In the genomic region with DNA sequence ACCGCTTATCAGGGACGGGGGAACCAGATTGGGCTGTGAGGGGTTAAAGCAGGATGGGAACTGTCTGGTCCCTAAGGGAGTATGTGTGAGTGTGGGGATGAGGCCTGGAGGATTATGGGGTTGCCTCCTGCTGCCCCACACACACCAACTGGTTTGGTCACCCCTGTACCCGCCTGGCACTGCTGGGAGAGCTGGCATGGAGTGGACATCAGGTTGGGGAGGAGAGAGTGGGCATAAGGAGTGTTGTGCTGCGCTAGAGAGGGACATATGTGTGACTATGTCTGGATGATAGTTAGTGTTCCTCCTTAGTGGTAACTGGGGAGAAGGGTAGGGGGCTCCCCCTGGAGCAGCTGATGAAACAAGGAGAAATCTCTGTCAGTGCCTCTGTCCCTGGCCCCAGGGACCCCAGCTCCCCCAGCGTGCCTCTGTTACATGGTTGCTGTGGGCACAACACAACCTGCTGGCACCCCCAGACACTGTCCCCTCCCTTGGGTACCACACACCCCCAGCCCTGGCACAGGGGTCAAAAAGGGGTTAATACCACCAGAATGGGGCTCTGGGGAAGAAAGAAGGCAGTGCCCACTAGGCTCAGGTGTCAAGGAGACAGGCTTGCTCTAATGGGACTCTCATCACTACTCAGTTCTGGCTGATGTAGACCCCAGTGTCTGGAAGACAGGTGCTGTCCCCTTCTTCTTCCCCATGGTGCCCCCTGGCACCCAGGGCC, we compare ENCODE assay signal across 8 cellular contexts. TPM values are rescaled to one million over a fixed set of nuclear protein-coding genes. Genes with fewer than 3 reads are reported as not detected.
DNase-seq lines count a peak whose midpoint lies in the region; ATAC-seq lines count a peak whose summit lies in the region.

No MANE protein-coding gene starts in this region.

- H3K4me3 Mint-ChIP-seq in stimulated activated memory B cell treated with anti-CD40 and anti-IgM and Interleukin-4, amounts not matched to agents 10 μg/mL and 1 μg/mL and 100 μg/mL, for 72 hours = peak overlapping the region; percentile 95

- H3K4me1 Mint-ChIP-seq in stimulated activated memory B cell treated with anti-CD40 and anti-IgM and Interleukin-4, amounts not matched to agents 10 μg/mL and 1 μg/mL and 100 μg/mL, for 72 hours = peaks cover 67% of the 10 kb centered on the region

- H3K27me3 Mint-ChIP-seq in stimulated activated memory B cell treated with anti-CD40 and anti-IgM and Interleukin-4, amounts not matched to agents 10 μg/mL and 1 μg/mL and 100 μg/mL, for 72 hours = no peaks in the 10 kb centered on the region

- ATAC-seq in stimulated activated memory B cell treated with anti-CD40 and anti-IgM and Interleukin-4, amounts not matched to agents 10 μg/mL and 1 μg/mL and 100 μg/mL, for 72 hours = no peak
- ATAC-seq in GM18517 (IDR thresholded peaks at IDR 0.05; ENCODE audit: unreplicated experiment) (no peak), GM18870 (IDR thresholded peaks at IDR 0.05; ENCODE audit: unreplicated experiment) (no peak)

- peak overlapping the region; percentile 43 for H3K4me3 ChIP-seq in iPS-11a (ENCODE audit: low read depth, low read length)

- H3K27ac Mint-ChIP-seq in stimulated activated memory B cell treated with anti-CD40 and anti-IgM and Interleukin-4, amounts not matched to agents 10 μg/mL and 1 μg/mL and 100 μg/mL, for 72 hours = peak overlapping the region; percentile 84

- H3K36me3 Mint-ChIP-seq in stimulated activated memory B cell treated with anti-CD40 and anti-IgM and Interleukin-4, amounts not matched to agents 10 μg/mL and 1 μg/mL and 100 μg/mL, for 72 hours = peaks cover 7% of the 10 kb centered on the region

- H3K9me3 Mint-ChIP-seq in stimulated activated memory B cell treated with anti-CD40 and anti-IgM and Interleukin-4, amounts not matched to agents 10 μg/mL and 1 μg/mL and 100 μg/mL, for 72 hours = no peaks in the 10 kb centered on the region

- peak; percentile 36 for DNase-seq in HT-29 (ENCODE audit: low spot score)
- DNase-seq in activated naive CD4-positive, alpha-beta T cell treated with anti-CD3 and anti-CD28 coated beads, Interleukin-2, amount 50 U/mL, for 16 hours = peak; percentile 21
- no peak for DNase-seq in mesenteric fat pad (ENCODE audit: low spot score)
- DNase-seq in NCI-H2171 treated with DMSO at 0.1 percent for 48 hours (lab: John Stamatoyannopoulos, UW) = no peak

RNA-seq across cellular contexts. Expression of gene ZBTB7B, which starts 1.9 kb away (rescaled TPM):
- total RNA-seq in HT-29 (2014; rRNA removed; shearing (Covaris generic)) = 81.9 and 83.4 TPM in 2 replicates
- total RNA-seq in mesenteric fat pad = 80.4 TPM

RNA-seq across cellular contexts. Expression of gene LENEP, which starts 11.1 kb away (rescaled TPM):
- 0.16 and 0.18 TPM in 2 replicates for total RNA-seq in HT-29 (2014; rRNA removed; shearing (Covaris generic))
- total RNA-seq in mesenteric fat pad = not detected

RNA-seq across cellular contexts. Expression of gene FLAD1, which starts 21.4 kb away (rescaled TPM):
- total RNA-seq in HT-29 (2014; rRNA removed; shearing (Covaris generic)) = 83.1 and 85.5 TPM in 2 replicates
- total RNA-seq in mesenteric fat pad = 43.7 TPM

RNA-seq across cellular contexts. Expression of gene DCST2, which starts 29.1 kb away (rescaled TPM):
- total RNA-seq in HT-29 (2014; rRNA removed; shearing (Covaris generic)) = 0.70 and 3.3 TPM in 2 replicates
- total RNA-seq in mesenteric fat pad = 0.87 TPM

RNA-seq across cellular contexts. Expression of gene DCST1, which starts 29.1 kb away (rescaled TPM):
- 0.05 TPM in 1 of 2 replicates, not detected in the other for total RNA-seq in HT-29 (2014; rRNA removed; shearing (Covaris generic))
- not detected for total RNA-seq in mesenteric fat pad

Comparison
In these comparisons a context has a peak if more than half of its experiments do, and no peak if none do; other contexts are left out.
1. DNase-seq: peak in HT-29 (single experiment) and activated naive CD4-positive, alpha-beta T cell treated with anti-CD3 and anti-CD28 coated beads, Interleukin-2, amount 50 U/mL, for 16 hours (single experiment); none in mesenteric fat pad (single experiment) and NCI-H2171 treated with DMSO at 0.1 percent for 48 hours (single experiment).